1 cellular context compared by ENCODE assay signal in the genomic region with DNA sequence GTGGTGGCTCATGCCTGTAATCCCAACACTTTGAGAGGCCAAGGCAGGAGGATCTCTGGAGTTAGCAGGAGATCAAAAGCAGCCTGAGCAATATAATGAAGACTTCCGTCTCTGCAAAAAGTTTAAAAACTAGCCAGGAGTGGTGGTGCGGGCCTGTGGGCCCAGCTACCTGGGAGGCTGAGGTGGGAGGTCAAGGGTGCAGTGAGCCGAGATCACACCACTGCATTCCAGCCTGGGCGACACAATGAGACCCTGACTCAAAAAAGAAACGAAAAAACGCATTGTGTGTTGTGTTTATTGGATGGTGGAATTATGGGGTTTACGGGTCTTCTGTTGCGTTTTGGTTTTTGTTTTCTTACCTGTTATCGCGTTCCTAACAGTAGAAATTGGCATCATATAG.
TF ChIP-seq lines count a peak whose summit lies in the region.

No MANE protein-coding gene starts in this region.

TF ChIP-seq in GM12878, 131 proteins besides CTCF, POLR2A, EP300 and RAD21:
- TF ChIP-seq POLR2AphosphoS5 (IDR thresholded peaks at IDR 0.05; ENCODE audit: low read length) (0 out of 2 replicates have a peak, but pooled peaks have one; percentile 54), ZZZ3 (IDR thresholded peaks at IDR 0.05; ENCODE audit: control insufficient read depth, insufficient read length, low read depth) (no peak)
- TF ChIP-seq, protein P1, sequence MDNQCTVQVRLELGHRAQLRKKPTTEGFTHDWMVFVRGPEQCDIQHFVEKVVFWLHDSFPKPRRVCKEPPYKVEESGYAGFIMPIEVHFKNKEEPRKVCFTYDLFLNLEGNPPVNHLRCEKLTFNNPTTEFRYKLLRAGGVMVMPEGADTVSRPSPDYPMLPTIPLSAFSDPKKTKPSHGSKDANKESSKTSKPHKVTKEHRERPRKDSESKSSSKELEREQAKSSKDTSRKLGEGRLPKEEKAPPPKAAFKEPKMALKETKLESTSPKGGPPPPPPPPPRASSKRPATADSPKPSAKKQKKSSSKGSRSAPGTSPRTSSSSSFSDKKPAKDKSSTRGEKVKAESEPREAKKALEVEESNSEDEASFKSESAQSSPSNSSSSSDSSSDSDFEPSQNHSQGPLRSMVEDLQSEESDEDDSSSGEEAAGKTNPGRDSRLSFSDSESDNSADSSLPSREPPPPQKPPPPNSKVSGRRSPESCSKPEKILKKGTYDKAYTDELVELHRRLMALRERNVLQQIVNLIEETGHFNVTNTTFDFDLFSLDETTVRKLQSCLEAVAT (IDR thresholded peaks at IDR 0.05): peak; percentile 87
